Comparison of ENCODE assay signal across 27 cellular contexts in genomic region chr4:105277702-105278101, GRCh38.
DNase-seq lines count a peak whose midpoint lies in the region; ATAC-seq and TF ChIP-seq lines count a peak whose summit lies in the region.
"Had no signal": no experiment of that assay in that cellular context is flagged by ENCODE, and none has a peak within 500 bp of the region (broad histone marks: within the 10 kb centered on the region; RNA-seq: fewer than 3 reads in every experiment).

No MANE protein-coding gene starts in this region.

- no peaks in the 10 kb centered on the region for H3K27me3 ChIP-seq in esophagus muscularis mucosa
- H3K27me3 ChIP-seq: heart right ventricle, ovary, vagina had no signal

- no peak for TF ChIP-seq POLR2A in esophagus muscularis mucosa (IDR thresholded peaks at IDR 0.05; ENCODE audit: low read depth)

- intact Hi-C loops in esophagus muscularis mucosa (cut with DNase I), result no loop called here

- H3K9me3 ChIP-seq in esophagus muscularis mucosa, result no peaks in the 10 kb centered on the region
- H3K9me3 ChIP-seq: heart right ventricle, ovary, vagina had no signal

- H3K27ac ChIP-seq in esophagus muscularis mucosa (replicated peaks in 1 of 4), result no peak overlapping the region
- H3K27ac ChIP-seq: heart right ventricle, KMS-11, ovary, PC-9, vagina had no signal

- peaks cover 14 to 32% (median 22%) of the 10 kb centered on the region in 4 donors for H3K36me3 ChIP-seq in esophagus muscularis mucosa
- H3K36me3 ChIP-seq: ovary had no signal

- no peak for ATAC-seq in GM21723 (IDR thresholded peaks at IDR 0.05; ENCODE audit: unreplicated experiment)
- ATAC-seq: activated CD4-positive, alpha-beta T cell treated with anti-CD3 and anti-CD28 coated beads for 36 hours; activated CD8-positive, alpha-beta T cell treated with anti-CD3 and anti-CD28 coated beads, Interleukin-2, amount 10 ng/mL, durations not matched to agents 7 days and 5 days; activated naive CD4-positive, alpha-beta T cell treated with anti-CD3 and anti-CD28 coated beads, Interleukin-2, amount 50 U/mL, for 72 hours; effector memory CD8-positive, alpha-beta T cell; HCT116; heart right ventricle; Right ventricle myocardium inferior; stimulated activated naive CD8-positive, alpha-beta T cell treated with anti-CD3 and anti-CD28 coated beads, Interleukin-15, amount 100 ng/mL, for 72 hours had no signal

- no peak overlapping the region for H3K4me3 ChIP-seq in esophagus muscularis mucosa
- H3K4me3 ChIP-seq: heart right ventricle, lung, ovary, PC-9, vagina had no signal

- no peak for TF ChIP-seq CTCF in esophagus muscularis mucosa (IDR thresholded peaks at IDR 0.05)

- peak; percentile 91 for DNase-seq in DMS153 treated with DMSO at 0.1 percent for 48 hours (lab: John Stamatoyannopoulos, UW; ENCODE audit: unreplicated experiment)
- peak; percentile 81 for DNase-seq in NCI-H1436 (lab: John Stamatoyannopoulos, UW)
- DNase-seq in NCI-H345 (lab: John Stamatoyannopoulos, UW), result peak; percentile 70
- DNase-seq in SHP77 (lab: John Stamatoyannopoulos, UW), result peak; percentile 4 to 5
- no peak for DNase-seq in esophagus muscularis mucosa (ENCODE audit: extremely low spot score)
- no peak for DNase-seq in cerebellar cortex (ENCODE audit: low spot score)
- no peak for DNase-seq in NCI-H446 (lab: John Stamatoyannopoulos, UW)
- DNase-seq: activated CD4-positive, alpha-beta T cell treated with anti-CD3 and anti-CD28 coated beads for 36 hours; activated CD8-positive, alpha-beta T cell treated with anti-CD3 and anti-CD28 coated beads, Interleukin-2, amount 10 ng/mL, durations not matched to agents 7 days and 5 days; anterior cingulate cortex; CD4-positive, CD25-positive, alpha-beta regulatory T cell; cortex of kidney; effector memory CD8-positive, alpha-beta T cell; foreskin fibroblast; heart right ventricle; NCI-H2171; ovary; PC-9; small intestine; stimulated activated naive CD8-positive, alpha-beta T cell treated with anti-CD3 and anti-CD28 coated beads, Interleukin-15, amount 100 ng/mL, for 72 hours had no signal

- peaks cover 0 to 25% (median 21%) of the 10 kb centered on the region in 4 donors for H3K4me1 ChIP-seq in esophagus muscularis mucosa
- H3K4me1 ChIP-seq: vagina had no signal

- TF ChIP-seq EP300 in esophagus muscularis mucosa (IDR thresholded peaks at IDR 0.05), result no peak

- 88% methylated on average over 1 of the region's 1 CpG for WGBS in esophagus muscularis mucosa

Comparison
In these comparisons a context has a peak if more than half of its experiments do, and no peak if none do; other contexts are left out.
1. DNase-seq: peak in DMS153 treated with DMSO at 0.1 percent for 48 hours (single experiment), NCI-H1436 (single experiment), NCI-H345 (single experiment) and SHP77 (2 of 2); none in esophagus muscularis mucosa (single experiment), cerebellar cortex (single experiment) and NCI-H446 (0 of 2).